ENCODE assay signal across 1 cellular context in genomic region chr3:156750874-156751245, GRCh38.
TF ChIP-seq lines count a peak whose summit lies in the region.

No MANE protein-coding gene starts in this region.

TF ChIP-seq in SK-N-SH treated with all-trans-retinoic acid at 6 μM for 48 hours, 23 proteins besides CTCF, POLR2A, EP300 and RAD21 (continued from another document):
- TF ChIP-seq RARB (CRISPR knock-in tag; IDR thresholded peaks at IDR 0.05) (no peak), ZNF8 (CRISPR knock-in tag; IDR thresholded peaks at IDR 0.05) (no peak), BACH2 (CRISPR knock-in tag; IDR thresholded peaks at IDR 0.05; ENCODE audit: borderline replicate concordance) (no peak), ZNF70 (CRISPR knock-in tag; IDR thresholded peaks at IDR 0.05) (no peak), CREB5 (CRISPR knock-in tag; IDR thresholded peaks at IDR 0.05; ENCODE audit: low read depth) (no peak), ZC3H10 (CRISPR knock-in tag; IDR thresholded peaks at IDR 0.05) (no peak), ZFP3 (CRISPR knock-in tag; IDR thresholded peaks at IDR 0.05) (no peak), TCF4 (CRISPR knock-in tag; IDR thresholded peaks at IDR 0.05; ENCODE audit: borderline replicate concordance) (no peak), SNAI2 (CRISPR knock-in tag; IDR thresholded peaks at IDR 0.05) (no peak), ESRRG (CRISPR knock-in tag; IDR thresholded peaks at IDR 0.05) (no peak), TOX (CRISPR knock-in tag; IDR thresholded peaks at IDR 0.05; ENCODE audit: borderline replicate concordance) (no peak), POU6F1 (CRISPR knock-in tag; IDR thresholded peaks at IDR 0.05; ENCODE audit: borderline replicate concordance, low read depth) (no peak), PATZ1 (CRISPR knock-in tag; IDR thresholded peaks at IDR 0.05; ENCODE audit: borderline replicate concordance) (no peak)
